ENCODE assay signal across 22 cellular contexts in the genomic region with DNA sequence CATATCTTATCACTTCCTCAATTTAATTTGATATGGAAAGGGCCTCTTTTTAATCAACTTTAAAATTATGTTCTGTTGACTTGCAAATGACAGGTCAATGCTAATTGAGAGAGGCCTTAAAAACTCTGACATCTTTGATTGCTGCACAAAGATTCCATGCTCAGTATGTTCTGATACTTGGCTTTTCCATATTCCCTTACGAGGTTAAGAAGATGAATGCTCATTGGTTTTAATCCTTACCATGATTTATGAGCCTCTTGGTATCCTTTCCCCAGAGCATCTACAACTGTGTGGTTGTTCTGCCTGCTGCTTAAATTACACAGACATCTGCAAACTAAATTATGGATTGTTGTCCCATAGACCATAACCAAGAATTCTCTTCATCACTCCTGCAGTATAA.
"Had no signal": no experiment of that assay in that cellular context is flagged by ENCODE, and none has a peak within 500 bp of the region (broad histone marks: within the 10 kb centered on the region; RNA-seq: fewer than 3 reads in every experiment).

No MANE protein-coding gene starts in this region.

- DNase-seq: esophagus squamous epithelium; foreskin fibroblast; immature natural killer cell; left ventricle myocardium inferior; lower lobe of right lung; mesenchymal stem cell; midbrain; nucleus accumbens; ovary; sigmoid colon; stimulated activated CD4-positive, alpha-beta T cell treated with anti-CD3 and anti-CD28 coated beads, Interleukin-2, amount 100 ng/mL, for 24 hours; stimulated activated CD4-positive, alpha-beta T cell treated with anti-CD3 and anti-CD28 coated beads, Interleukin-4, amount 100 ng/mL, for 4 hours; stimulated activated naive B cell treated with anti-CD40 and anti-IgM and Interleukin-4, amounts not matched to agents 10 μg/mL and 1 μg/mL and 100 μg/mL, for 72 hours; stimulated activated naive CD8-positive, alpha-beta T cell treated with anti-CD3 and anti-CD28 coated beads, Interleukin-15, amount 100 ng/mL, for 72 hours; testis; upper lobe of right lung had no signal

- H3K4me1 Mint-ChIP-seq: immature natural killer cell; neural progenitor cell; stimulated activated naive B cell treated with anti-CD40 and anti-IgM and Interleukin-4, amounts not matched to agents 10 μg/mL and 1 μg/mL and 100 μg/mL, for 72 hours; stimulated activated naive CD8-positive, alpha-beta T cell treated with anti-CD3 and anti-CD28 coated beads, Interleukin-15, amount 100 ng/mL, for 72 hours had no signal

- H3K36me3 Mint-ChIP-seq: immature natural killer cell; natural killer cell treated with Interleukin-12 subunit alpha and Interleukin-12 subunit beta and Interleukin-15 and Interleukin-18, amount 100 ng/mL, for 72 hours; neural progenitor cell; stimulated activated naive B cell treated with anti-CD40 and anti-IgM and Interleukin-4, amounts not matched to agents 10 μg/mL and 1 μg/mL and 100 μg/mL, for 72 hours had no signal

- ATAC-seq: lower lobe of right lung; natural killer cell treated with Interleukin-12 subunit alpha and Interleukin-12 subunit beta and Interleukin-15 and Interleukin-18, amount 100 ng/mL, for 72 hours; stimulated activated naive B cell treated with anti-CD40 and anti-IgM and Interleukin-4, amounts not matched to agents 10 μg/mL and 1 μg/mL and 100 μg/mL, for 72 hours; stimulated activated naive CD8-positive, alpha-beta T cell treated with anti-CD3 and anti-CD28 coated beads, Interleukin-15, amount 100 ng/mL, for 72 hours; upper lobe of right lung had no signal

- H3K27ac ChIP-seq: esophagus squamous epithelium, left ventricle myocardium inferior, lower lobe of right lung, neural progenitor cell, ovary, right atrium auricular region, sigmoid colon, skin epidermis, testis, tibial nerve, upper lobe of right lung, vagina had no signal

- H3K27me3 Mint-ChIP-seq: natural killer cell treated with Interleukin-12 subunit alpha and Interleukin-12 subunit beta and Interleukin-15 and Interleukin-18, amount 100 ng/mL, for 72 hours; stimulated activated naive B cell treated with anti-CD40 and anti-IgM and Interleukin-4, amounts not matched to agents 10 μg/mL and 1 μg/mL and 100 μg/mL, for 72 hours; stimulated activated naive CD8-positive, alpha-beta T cell treated with anti-CD3 and anti-CD28 coated beads, Interleukin-15, amount 100 ng/mL, for 72 hours had no signal

- H3K36me3 ChIP-seq: esophagus squamous epithelium, left ventricle myocardium inferior, lower lobe of right lung, neural progenitor cell, ovary, right atrium auricular region, sigmoid colon, tibial nerve, upper lobe of right lung, vagina had no signal

- H3K27ac Mint-ChIP-seq: immature natural killer cell; natural killer cell treated with Interleukin-12 subunit alpha and Interleukin-12 subunit beta and Interleukin-15 and Interleukin-18, amount 100 ng/mL, for 72 hours; neural progenitor cell; stimulated activated naive B cell treated with anti-CD40 and anti-IgM and Interleukin-4, amounts not matched to agents 10 μg/mL and 1 μg/mL and 100 μg/mL, for 72 hours; stimulated activated naive CD8-positive, alpha-beta T cell treated with anti-CD3 and anti-CD28 coated beads, Interleukin-15, amount 100 ng/mL, for 72 hours had no signal

- H2AFZ ChIP-seq: neural progenitor cell had no signal

- H3K9me3 ChIP-seq: esophagus squamous epithelium, left ventricle myocardium inferior, lower lobe of right lung, ovary, right atrium auricular region, testis, upper lobe of right lung, vagina had no signal

- H3K9me3 Mint-ChIP-seq: neural progenitor cell had no signal

- H3K4me3 Mint-ChIP-seq: immature natural killer cell; natural killer cell treated with Interleukin-12 subunit alpha and Interleukin-12 subunit beta and Interleukin-15 and Interleukin-18, amount 100 ng/mL, for 72 hours; neural progenitor cell; stimulated activated naive B cell treated with anti-CD40 and anti-IgM and Interleukin-4, amounts not matched to agents 10 μg/mL and 1 μg/mL and 100 μg/mL, for 72 hours; stimulated activated naive CD8-positive, alpha-beta T cell treated with anti-CD3 and anti-CD28 coated beads, Interleukin-15, amount 100 ng/mL, for 72 hours had no signal

- H3K27me3 ChIP-seq: esophagus squamous epithelium, neural progenitor cell, ovary, right atrium auricular region, sigmoid colon, testis, tibial nerve, upper lobe of right lung, vagina had no signal

- H3K4me3 ChIP-seq: esophagus squamous epithelium, left ventricle myocardium inferior, lower lobe of right lung, neural progenitor cell, ovary, right atrium auricular region, sigmoid colon, skin epidermis, testis, tibial nerve, upper lobe of right lung, vagina had no signal

- H3K4me2 ChIP-seq: neural progenitor cell had no signal

- H3K4me1 ChIP-seq: esophagus squamous epithelium, left ventricle myocardium inferior, lower lobe of right lung, neural progenitor cell, right atrium auricular region, sigmoid colon, testis, tibial nerve, upper lobe of right lung, vagina had no signal
